ENCODE assay signal across 18 cellular contexts in the genomic region with DNA sequence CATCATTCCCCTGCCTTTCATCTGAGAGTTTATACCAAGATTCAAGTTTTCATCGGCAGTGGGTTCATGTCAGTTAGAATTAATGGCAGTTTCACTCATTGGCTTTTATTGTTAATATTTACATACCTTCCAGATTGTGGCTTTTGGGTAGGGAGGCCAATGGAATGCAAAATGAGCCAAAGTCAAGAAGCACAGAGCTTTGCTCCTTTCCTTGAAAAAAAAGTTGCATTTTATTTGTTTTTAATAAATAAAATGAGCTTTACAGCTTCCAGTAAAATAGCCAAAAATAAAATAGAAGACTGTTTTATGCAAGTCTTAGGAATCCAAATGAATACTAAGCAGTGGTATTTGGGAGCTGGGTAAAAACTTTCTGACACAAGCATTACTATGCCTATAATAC.
"Had no signal": no experiment of that assay in that cellular context is flagged by ENCODE, and none has a peak within 500 bp of the region (broad histone marks: within the 10 kb centered on the region; RNA-seq: fewer than 3 reads in every experiment).

No MANE protein-coding gene starts in this region.

- H3K36me3 Mint-ChIP-seq: memory B cell had no signal

- ATAC-seq: activated CD8-positive, alpha-beta T cell treated with anti-CD3 and anti-CD28 coated beads, Interleukin-2, amount 10 ng/mL, durations not matched to agents 7 days and 5 days; heart right ventricle; right lobe of liver had no signal

- H3K4me3 Mint-ChIP-seq: activated CD8-positive, alpha-beta T cell treated with anti-CD3 and anti-CD28 coated beads, Interleukin-2, amount 10 ng/mL, durations not matched to agents 7 days and 5 days; activated naive CD4-positive, alpha-beta T cell treated with anti-CD3 and anti-CD28 coated beads for 36 hours; memory B cell; nephron; stimulated activated naive CD8-positive, alpha-beta T cell treated with anti-CD3 and anti-CD28 coated beads, Interleukin-15, Interleukin-2, amounts not matched to agents 100 ng/mL and 50 ng/mL, for 24 hours had no signal

- H3K27ac Mint-ChIP-seq: activated CD8-positive, alpha-beta T cell treated with anti-CD3 and anti-CD28 coated beads, Interleukin-2, amount 10 ng/mL, durations not matched to agents 7 days and 5 days; activated naive CD4-positive, alpha-beta T cell treated with anti-CD3 and anti-CD28 coated beads for 36 hours; memory B cell; nephron; stimulated activated naive CD8-positive, alpha-beta T cell treated with anti-CD3 and anti-CD28 coated beads, Interleukin-15, Interleukin-2, amounts not matched to agents 100 ng/mL and 50 ng/mL, for 24 hours had no signal

- H3K4me1 Mint-ChIP-seq: memory B cell, nephron had no signal

- H3K9me3 Mint-ChIP-seq: activated naive CD4-positive, alpha-beta T cell treated with anti-CD3 and anti-CD28 coated beads for 36 hours; nephron; stimulated activated naive CD8-positive, alpha-beta T cell treated with anti-CD3 and anti-CD28 coated beads, Interleukin-15, Interleukin-2, amounts not matched to agents 100 ng/mL and 50 ng/mL, for 24 hours had no signal

- H3K27me3 Mint-ChIP-seq: memory B cell; stimulated activated naive CD8-positive, alpha-beta T cell treated with anti-CD3 and anti-CD28 coated beads, Interleukin-15, Interleukin-2, amounts not matched to agents 100 ng/mL and 50 ng/mL, for 24 hours had no signal

- DNase-seq: activated CD4-positive, alpha-beta T cell treated with anti-CD3 and anti-CD28 coated beads for 4 hours; activated CD8-positive, alpha-beta memory T cell treated with anti-CD3 and anti-CD28 coated beads, Interleukin-2, amount 50 U/mL, for 48 hours; activated CD8-positive, alpha-beta T cell treated with anti-CD3 and anti-CD28 coated beads, Interleukin-2, amount 10 ng/mL, durations not matched to agents 7 days and 5 days; activated naive CD4-positive, alpha-beta T cell treated with anti-CD3 and anti-CD28 coated beads for 36 hours; brain microvascular endothelial cell; esophagus squamous epithelium; heart right ventricle; kidney; left ventricle myocardium inferior; occipital lobe; right lobe of liver; stimulated activated CD4-positive, alpha-beta T cell treated with anti-CD3 and anti-CD28 coated beads, Interleukin-12 subunit alpha, Interleukin-12 subunit beta, amount 100 ng/mL, for 4 hours; stimulated activated CD4-positive, alpha-beta T cell treated with anti-CD3 and anti-CD28 coated beads, Interleukin-2, amount 100 ng/mL, for 48 hours; T-helper 1 cell; WERI-Rb-1 had no signal
